In the genomic region with DNA sequence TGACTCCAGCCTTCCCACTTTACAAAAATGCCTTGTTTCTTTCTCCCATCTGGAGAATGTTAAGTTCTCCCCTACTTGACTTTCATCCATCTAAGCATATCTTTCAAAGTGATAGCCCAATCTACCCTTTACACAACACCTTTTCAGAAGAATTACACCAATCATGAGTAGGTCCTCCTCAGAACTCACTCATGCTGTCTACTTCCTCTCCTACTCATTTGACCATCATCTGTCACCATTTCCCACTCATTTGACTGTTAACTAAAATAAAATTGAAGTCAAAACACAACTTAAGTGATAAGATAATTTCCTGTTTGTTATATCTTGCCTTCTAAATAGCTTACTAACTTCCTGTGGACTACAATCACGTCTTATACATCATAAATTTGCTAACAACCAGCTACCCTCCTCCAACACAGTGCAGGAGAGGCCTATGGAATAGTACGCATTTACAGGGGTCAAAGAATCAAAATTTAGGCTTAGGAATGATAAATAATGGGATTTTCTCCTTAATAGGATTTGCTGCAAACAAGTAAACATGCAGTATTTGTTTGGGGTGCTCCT, we compare ENCODE assay signal across 26 cellular contexts. TPM values are rescaled to one million over a fixed set of nuclear protein-coding genes. Genes with fewer than 3 reads are reported as not detected.
A peak's percentile ranks its signal among the peaks of the same experiment; 100 is the strongest.
DNase-seq lines count a peak whose midpoint lies in the region; ATAC-seq, FAIRE-seq and TF ChIP-seq lines count a peak whose summit lies in the region.
"Had no signal": no experiment of that assay in that cellular context is flagged by ENCODE, and none has a peak within 500 bp of the region (broad histone marks: within the 10 kb centered on the region; RNA-seq: fewer than 3 reads in every experiment).

No MANE protein-coding gene starts in this region.

- CTCF ChIA-PET in MCF 10A (lab: Yijun Ruan, JAX): interaction anchor here (0.7 kb wide), 1 partner anchor 413 kb away, joined by 4 read pairs; no protein-coding TSS in a partner anchor

- H3K4me3 Mint-ChIP-seq in MCF 10A (ENCODE audit: unreplicated experiment): no peak overlapping the region
- H3K4me3 Mint-ChIP-seq in T-helper 1 cell treated with Interleukin-12 subunit alpha and Interleukin-12 subunit beta and Interleukin-4 antibody, amounts not matched to agents 30 μg/mL and 1 μg/mL, for 36 hours: no peak overlapping the region
- H3K4me3 Mint-ChIP-seq: H9, HFFc6 had no signal

- H3K36me3 ChIP-seq in breast epithelium: no peaks in the 10 kb centered on the region
- no peaks in the 10 kb centered on the region for H3K36me3 ChIP-seq in kidney (ENCODE audit: control insufficient read depth in 1 of 2, insufficient read depth in 2 of 2, low read length in 2 of 2)

- H3K27ac Mint-ChIP-seq in MCF 10A (ENCODE audit: low read depth, unreplicated experiment): peak overlapping the region; percentile 2
- H3K27ac Mint-ChIP-seq in T-helper 1 cell treated with Interleukin-12 subunit alpha and Interleukin-12 subunit beta and Interleukin-4 antibody, amounts not matched to agents 30 μg/mL and 1 μg/mL, for 36 hours: peak overlapping the region; percentile 23
- H3K27ac Mint-ChIP-seq: H9, HFFc6 had no signal

- no TSS peak for BruUV-seq in MCF 10A (replicated peaks; lab: Mats Ljungman, UMichigan)

- H3K27me3 ChIP-seq in breast epithelium: no peaks in the 10 kb centered on the region

- FAIRE-seq in kidney (lab: Jason Lieb, UNC) (no peak), D721Med (lab: Jason Lieb, UNC) (no peak)
- FAIRE-seq: A204.1, GM12878, HepG2 had no signal

- ATAC-seq in GM21825 (IDR thresholded peaks at IDR 0.05; ENCODE audit: unreplicated experiment): no peak
- no peak for ATAC-seq in HG02763 (IDR thresholded peaks at IDR 0.05; ENCODE audit: unreplicated experiment)
- ATAC-seq: GM12878, HepG2, Panc1, SK-N-SH treated with all-trans-retinoic acid at 6 μM for 48 hours had no signal

- DNase-seq in MCF 10A (ENCODE audit: unreplicated experiment): no peak
- no peak for DNase-seq in breast epithelium (ENCODE audit: low spot score in 2 of 2)
- no peak for DNase-seq in kidney
- DNase-seq in D341Med (ENCODE audit: low spot score): no peak
- no peak for DNase-seq in D721Med (ENCODE audit: insufficient read length, low spot score)
- DNase-seq: DMS79 treated with DMSO at 0.1 percent for 48 hours, GM23248, H9, HFFc6, KBM-7, NCI-H1105, NCI-H146, NCI-H2029 treated with DMSO at 0.1 percent for 48 hours, NCI-H524 treated with DMSO at 0.1 percent for 48 hours, NCI-H82, SIG-M5 had no signal

- H3K4me3 ChIP-seq in breast epithelium (no peak overlapping the region), kidney (ENCODE audit: low read length in 2 of 2) (no peak overlapping the region)
- H3K4me3 ChIP-seq: GM12878, GM23248 had no signal

- intact Hi-C loops in MCF 10A (cut with micrococcal nuclease) (no loop called here), breast epithelium (cut with DNase I; ENCODE audit: low total_unique reads) (loop anchor here (2.0 kb wide), 1 partner anchor 58 kb away; no protein-coding TSS in a partner anchor), kidney (cut with DNase I) (no loop called here)

- TF ChIP-seq POLR2A in breast epithelium (IDR thresholded peaks at IDR 0.05): no peak

- H3K9ac ChIP-seq in kidney (ENCODE audit: low read length in 2 of 2): no peak overlapping the region
- H3K9ac ChIP-seq: GM23248 had no signal

- no peaks in the 10 kb centered on the region for H3K4me1 Mint-ChIP-seq in MCF 10A (ENCODE audit: insufficient read depth, unreplicated experiment)
- H3K4me1 Mint-ChIP-seq in T-helper 1 cell treated with Interleukin-12 subunit alpha and Interleukin-12 subunit beta and Interleukin-4 antibody, amounts not matched to agents 30 μg/mL and 1 μg/mL, for 36 hours (ENCODE audit: low read depth): peaks cover 3% of the 10 kb centered on the region

- H3K9me3 ChIP-seq in breast epithelium (no peaks in the 10 kb centered on the region), kidney (ENCODE audit: control insufficient read depth in 1 of 2, low read length in 2 of 2) (no peaks in the 10 kb centered on the region)

- TF ChIP-seq CTCF in MCF 10A (IDR thresholded peaks at IDR 0.05; ENCODE audit: unreplicated experiment) (no peak), breast epithelium (IDR thresholded peaks at IDR 0.05) (no peak), kidney (IDR thresholded peaks at IDR 0.05; ENCODE audit: borderline replicate concordance, extremely low read depth, insufficient read depth) (no peak), D721Med (IDR thresholded peaks at IDR 0.05; ENCODE audit: insufficient read depth, missing control alignments) (no peak)

- H3K4me1 ChIP-seq in breast epithelium (no peaks in the 10 kb centered on the region), kidney (ENCODE audit: control insufficient read depth in 1 of 2, insufficient read depth in 1 of 2, low read depth in 1 of 2, low read length in 2 of 2) (peaks cover 14 to 29% of the 10 kb centered on the region in 2 donors)

- POLR2A ChIA-PET in MCF 10A (lab: Yijun Ruan, JAX): interaction anchor here (0.6 kb wide), 1 partner anchor 191 kb away, joined by 3 read pairs; no protein-coding TSS in a partner anchor

- no peaks in the 10 kb centered on the region for H3K36me3 Mint-ChIP-seq in MCF 10A (ENCODE audit: insufficient read depth, unreplicated experiment)
- no peaks in the 10 kb centered on the region for H3K36me3 Mint-ChIP-seq in T-helper 1 cell treated with Interleukin-12 subunit alpha and Interleukin-12 subunit beta and Interleukin-4 antibody, amounts not matched to agents 30 μg/mL and 1 μg/mL, for 36 hours (ENCODE audit: low read depth)

- H3K9me3 Mint-ChIP-seq in MCF 10A (ENCODE audit: unreplicated experiment): no peaks in the 10 kb centered on the region
- H3K9me3 Mint-ChIP-seq in T-helper 1 cell treated with Interleukin-12 subunit alpha and Interleukin-12 subunit beta and Interleukin-4 antibody, amounts not matched to agents 30 μg/mL and 1 μg/mL, for 36 hours: peaks cover 4% of the 10 kb centered on the region
- H3K9me3 Mint-ChIP-seq: H9, HFFc6 had no signal

- no peak overlapping the region for H3K27ac ChIP-seq in breast epithelium
- H3K27ac ChIP-seq in kidney (ENCODE audit: low read depth in 2 of 2, low read length in 2 of 2): peak overlapping the region; percentile 32 to 78
- H3K27ac ChIP-seq: GM23248, HL-60 had no signal

- no peaks in the 10 kb centered on the region for H3K27me3 Mint-ChIP-seq in MCF 10A (ENCODE audit: insufficient read depth, unreplicated experiment)
- H3K27me3 Mint-ChIP-seq in T-helper 1 cell treated with Interleukin-12 subunit alpha and Interleukin-12 subunit beta and Interleukin-4 antibody, amounts not matched to agents 30 μg/mL and 1 μg/mL, for 36 hours (ENCODE audit: low read depth): no peaks in the 10 kb centered on the region

RNA-seq across cellular contexts. Expression of a gene that starts 16.1 kb away (rescaled TPM):
- total RNA-seq in MCF 10A (2022): 0.42 TPM in 1 of 2 replicates, not detected in the other
- 10 to 100 TPM in 1 of 3 donors, 1 to 10 TPM in 1, under 1 TPM in 1; 0.32 to 18.6 (median 1.3) TPM for total RNA-seq in breast epithelium
- total RNA-seq in kidney: 281 TPM
- 163 TPM for polyA plus RNA-seq in kidney (ENCODE audit: insufficient read depth, low read depth, low replicate concordance)
- total RNA-seq: GM12878, GM23248, H9, HepG2, HFFc6, HT-29 had no signal
- polyA plus RNA-seq: GM23248, HepG2 had no signal

Comparison
In these comparisons a context has a peak if more than half of its experiments do, and no peak if none do; other contexts are left out.
1. H3K27ac ChIP-seq: peak in kidney (2 of 2); none in breast epithelium (0 of 2).
2. RNA of a gene that starts 16.1 kb away (total RNA-seq): 281 TPM in kidney (single experiment); 0.32 to 18.6 TPM in breast epithelium and 0.42 TPM in MCF 10A; every median in the first group is over 10 times any median in the second.